In the genomic region with DNA sequence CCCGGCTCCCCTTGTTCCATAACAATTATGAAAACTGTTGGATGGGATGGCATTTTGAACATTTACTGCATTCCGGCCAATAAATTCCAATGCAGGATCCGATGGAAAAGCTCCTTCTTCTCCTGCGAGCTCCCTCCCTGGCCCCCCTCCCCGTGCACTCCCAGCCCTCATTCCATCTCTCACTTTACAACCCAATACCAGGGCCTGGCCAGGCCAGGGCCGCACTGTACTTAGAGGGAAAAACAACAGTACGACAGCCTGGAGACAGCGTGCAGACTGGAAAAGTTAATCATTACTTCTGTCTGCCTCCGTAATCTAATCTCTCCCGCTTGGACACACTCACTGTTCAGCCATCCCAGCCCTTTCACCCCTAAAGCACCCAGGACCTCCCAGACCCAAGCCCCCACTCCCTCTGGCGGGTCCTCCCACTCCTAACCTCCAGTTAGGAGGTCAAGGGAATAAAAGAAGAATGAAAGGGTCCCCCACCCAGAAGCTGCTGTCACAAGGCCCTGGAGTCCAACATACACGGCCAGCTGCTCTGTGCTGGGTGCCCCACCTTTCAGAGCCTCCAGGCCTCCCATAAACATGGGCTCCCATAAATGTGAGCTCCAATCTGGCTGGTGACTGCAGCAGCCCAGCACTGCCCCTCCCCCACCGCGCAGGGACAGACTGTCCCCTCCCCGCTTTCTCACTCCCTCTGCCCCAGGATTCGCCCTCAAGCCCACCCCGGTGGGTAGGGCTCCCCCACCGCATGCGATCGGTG, we compare ENCODE assay signal across 8 cellular contexts. TPM values are rescaled to one million over a fixed set of nuclear protein-coding genes. Genes with fewer than 3 reads are reported as not detected.
DNase-seq lines count a peak whose midpoint lies in the region; ATAC-seq and TF ChIP-seq lines count a peak whose summit lies in the region.

No MANE protein-coding gene starts in this region.

- peaks cover 22% of the 10 kb centered on the region for H3K36me3 ChIP-seq in HUES6 (ENCODE audit: control insufficient read depth, insufficient read depth, low read length)
- peaks cover 87% of the 10 kb centered on the region for H3K36me3 ChIP-seq in mesodermal cell (ENCODE audit: control insufficient read depth, insufficient read depth, low read length)

- H3K9me3 ChIP-seq in HUES6 (ENCODE audit: control insufficient read depth, insufficient read depth, low read depth, low read length) (no peaks in the 10 kb centered on the region), mesodermal cell (ENCODE audit: control insufficient read depth, low read length) (no peaks in the 10 kb centered on the region)

- H3K4me1 ChIP-seq in HUES6 (ENCODE audit: control insufficient read depth, insufficient read depth, low read length) (peaks cover 92% of the 10 kb centered on the region), mesodermal cell (ENCODE audit: control insufficient read depth, insufficient read depth, low read length, poor library complexity, severe bottlenecking) (peaks cover 95% of the 10 kb centered on the region)

- no peaks in the 10 kb centered on the region for H3K27me3 ChIP-seq in HUES6 (ENCODE audit: control insufficient read depth, insufficient read depth, low read length)

- H3K27ac ChIP-seq in 22Rv1 (peak overlapping the region; percentile 94), HUES6 (ENCODE audit: low read depth, low read length) (peak overlapping the region; percentile 22; the same call in 1 of the 2 replicates), caudate nucleus (ENCODE audit: low read depth, low read length) (peak overlapping the region; percentile 44), mesodermal cell (ENCODE audit: low read depth, low read length, severe bottlenecking) (peak overlapping the region; percentile 94)

- H3K9ac ChIP-seq in HUES6 (ENCODE audit: low read length): peak overlapping the region; percentile 34

- no peak for TF ChIP-seq CTCF in 22Rv1 (IDR thresholded peaks at IDR 0.05)

- 35 to 38% methylated on average over 10 to 13 of the region's 20 CpGs for WGBS in mesodermal cell (ENCODE audit: insufficient coverage in 2 of 2), 2 experiments

- ATAC-seq in HG02642 (IDR thresholded peaks at IDR 0.05; ENCODE audit: poor library complexity, unreplicated experiment) (no peak), GM18858 (IDR thresholded peaks at IDR 0.05; ENCODE audit: unreplicated experiment) (no peak), HG02970 (IDR thresholded peaks at IDR 0.05; ENCODE audit: low FRiP score, unreplicated experiment) (no peak)

- DNase-seq in caudate nucleus (lab: John Stamatoyannopoulos, UW) (no peak), NOMO-1 treated with DMSO at 0.1 percent for 48 hours (lab: John Stamatoyannopoulos, UW; ENCODE audit: unreplicated experiment) (no peak)

- H3K4me3 ChIP-seq in HUES6 (ENCODE audit: low read depth, low read length) (peak overlapping the region; percentile 31; the same call in 1 of the 2 replicates), mesodermal cell (ENCODE audit: extremely low read depth, insufficient read depth, low read length, poor library complexity, severe bottlenecking) (no peak overlapping the region)

RNA-seq across cellular contexts. Expression of a gene that starts 20.6 kb away (rescaled TPM):
- 45.1 TPM for polyA plus RNA-seq in mesodermal cell (2013, experiment 1 of 2)
- 42.8 TPM for polyA plus RNA-seq in mesodermal cell (2013, experiment 2 of 2)

Comparison
In these comparisons a context has a peak if more than half of its experiments do, and no peak if none do; other contexts are left out.
1. H3K27ac ChIP-seq: peak in every context shown above with its lines; median percentile 94 in 22Rv1; 94 in mesodermal cell; 44 in caudate nucleus; 22 in HUES6.